17 cellular contexts compared by ENCODE assay signal in genomic region chr5:171416160-171417049, GRCh38. TPM values are rescaled to one million over a fixed set of nuclear protein-coding genes. Genes with fewer than 3 reads are reported as not detected.
DNase-seq lines count a peak whose midpoint lies in the region; ATAC-seq and TF ChIP-seq lines count a peak whose summit lies in the region.
"Had no signal": no experiment of that assay in that cellular context is flagged by ENCODE, and none has a peak within 500 bp of the region (broad histone marks: within the 10 kb centered on the region; RNA-seq: fewer than 3 reads in every experiment).

No MANE protein-coding gene starts in this region.

- H3K79me2 ChIP-seq in PC-9 (ENCODE audit: low read depth) = peaks cover 4% of the 10 kb centered on the region; the same call in 1 of the 2 replicates

- H3F3A ChIP-seq in PC-9 (ENCODE audit: insufficient read depth, low read depth) = peaks cover 70% of the 10 kb centered on the region

- no peak overlapping the region for H3K4me3 ChIP-seq in Caco-2 (ENCODE audit: low read depth, low read length)
- no peak overlapping the region for H3K4me3 ChIP-seq in PC-9
- H3K4me3 ChIP-seq: HAP-1 had no signal

- no peaks in the 10 kb centered on the region for H3K9me2 ChIP-seq in PC-9 (ENCODE audit: insufficient read depth)
- H3K9me2 ChIP-seq: SK-N-SH had no signal

- no peak overlapping the region for H2AFZ ChIP-seq in PC-9

- H3K4me1 ChIP-seq in Caco-2 (no peaks in the 10 kb centered on the region), PC-9 (replicated peaks; ENCODE audit: insufficient read depth) (0 out of 2 replicates have a peak, but pooled peaks cover 7% of the 10 kb centered on the region)

- peaks cover 2% of the 10 kb centered on the region; the same call in 1 of the 2 replicates for H3K36me3 ChIP-seq in Caco-2 (ENCODE audit: control insufficient read depth, insufficient read depth, low read length)
- H3K36me3 ChIP-seq in PC-9 (ENCODE audit: low read depth) = peaks cover 19% of the 10 kb centered on the region

- ATAC-seq in activated CD8-positive, alpha-beta memory T cell treated with anti-CD3 and anti-CD28 coated beads, Interleukin-2, amount 10 ng/mL, durations not matched to agents 7 days and 5 days = no peak

- CTCF ChIA-PET in activated CD8-positive, alpha-beta memory T cell treated with anti-CD3 and anti-CD28 coated beads, Interleukin-2, amount 10 ng/mL, durations not matched to agents 7 days and 5 days (lab: Charles Lee) = no interaction called here
- CTCF ChIA-PET in Caco-2 (lab: Charles Lee) (no interaction called here), PC-9 (lab: Charles Lee) (no interaction called here)

- POLR2A ChIA-PET in Caco-2 (lab: Charles Lee) = no interaction called here
- POLR2A ChIA-PET in PC-9 (lab: Charles Lee; ENCODE audit: unreplicated experiment) = no interaction called here

- H4K20me1 ChIP-seq in PC-9 (ENCODE audit: insufficient read depth) = peaks cover 44% of the 10 kb centered on the region

- H3K9me3 ChIP-seq in Caco-2 = no peaks in the 10 kb centered on the region
- H3K9me3 ChIP-seq in PC-9 (ENCODE audit: insufficient read depth, low read depth) = no peaks in the 10 kb centered on the region
- H3K9me3 ChIP-seq: HAP-1, SK-N-SH had no signal

- BruUV-seq in Caco-2 (replicated peaks; lab: Mats Ljungman, UMichigan) = no TSS peak
- TSS peak; percentile 12 for BruUV-seq in PC-9 (replicated peaks; lab: Mats Ljungman, UMichigan)

- peak; percentile 53 for DNase-seq in activated CD8-positive, alpha-beta memory T cell treated with anti-CD3 and anti-CD28 coated beads for 24 hours
- no peak for DNase-seq in activated CD8-positive, alpha-beta memory T cell treated with anti-CD3 and anti-CD28 coated beads, Interleukin-2, amount 10 ng/mL, durations not matched to agents 7 days and 5 days
- peak in 1 of 2 experiments; percentile 15 for DNase-seq in Caco-2
- DNase-seq in PC-9 = no peak
- DNase-seq in islet precursor cell = peak; percentile 44
- DNase-seq in NCI-H345 (lab: John Stamatoyannopoulos, UW) = no peak
- DNase-seq in NCI-H1092 (lab: John Stamatoyannopoulos, UW) = no peak
- DNase-seq: C1 segment of cervical spinal cord, DMS53, NCI-H2029 treated with DMSO at 0.1 percent for 48 hours, NCI-H2171 treated with DMSO at 0.1 percent for 48 hours, NCI-H774, PC-3, SK-N-SH had no signal

- no peak overlapping the region for H3K4me2 ChIP-seq in PC-9
- H3K4me2 ChIP-seq: SK-N-SH had no signal

- H3K4me3 Mint-ChIP-seq in activated CD8-positive, alpha-beta memory T cell treated with anti-CD3 and anti-CD28 coated beads, Interleukin-2, amount 10 ng/mL, durations not matched to agents 7 days and 5 days = no peak overlapping the region
- H3K4me3 Mint-ChIP-seq in Caco-2 (ENCODE audit: unreplicated experiment) = peak overlapping the region; percentile 10

- peaks cover 21% of the 10 kb centered on the region for H3K36me3 Mint-ChIP-seq in activated CD8-positive, alpha-beta memory T cell treated with anti-CD3 and anti-CD28 coated beads, Interleukin-2, amount 10 ng/mL, durations not matched to agents 7 days and 5 days
- H3K36me3 Mint-ChIP-seq in Caco-2 (ENCODE audit: insufficient read depth, unreplicated experiment) = peaks cover 94% of the 10 kb centered on the region

- H3K9me3 Mint-ChIP-seq in activated CD8-positive, alpha-beta memory T cell treated with anti-CD3 and anti-CD28 coated beads, Interleukin-2, amount 10 ng/mL, durations not matched to agents 7 days and 5 days (ENCODE audit: low read depth) = no peaks in the 10 kb centered on the region
- H3K9me3 Mint-ChIP-seq in Caco-2 (ENCODE audit: unreplicated experiment) = no peaks in the 10 kb centered on the region

- peaks cover 19% of the 10 kb centered on the region for H3K27me3 Mint-ChIP-seq in activated CD8-positive, alpha-beta memory T cell treated with anti-CD3 and anti-CD28 coated beads, Interleukin-2, amount 10 ng/mL, durations not matched to agents 7 days and 5 days
- H3K27me3 Mint-ChIP-seq in Caco-2 (ENCODE audit: insufficient read depth, unreplicated experiment) = no peaks in the 10 kb centered on the region

- H3K27ac Mint-ChIP-seq in activated CD8-positive, alpha-beta memory T cell treated with anti-CD3 and anti-CD28 coated beads, Interleukin-2, amount 10 ng/mL, durations not matched to agents 7 days and 5 days = no peak overlapping the region
- H3K27ac Mint-ChIP-seq in Caco-2 (ENCODE audit: unreplicated experiment) = peak overlapping the region; percentile 63

- H3K27me3 ChIP-seq in Caco-2 (replicated peaks; ENCODE audit: control insufficient read depth, insufficient read depth, low read length) (no peaks in the 10 kb centered on the region), PC-9 (ENCODE audit: insufficient read depth, low read depth) (no peaks in the 10 kb centered on the region)

- TF ChIP-seq CTCF in Caco-2 (IDR thresholded peaks at IDR 0.05; ENCODE audit: insufficient read depth in 1 of 2, low read depth in 1 of 2, low read length in 1 of 2, severe bottlenecking in 1 of 2, unreplicated experiment in 1 of 2) (no peak), PC-9 (conservative IDR thresholded peaks at IDR 0.05) (no peak)

- H3K4me1 Mint-ChIP-seq in activated CD8-positive, alpha-beta memory T cell treated with anti-CD3 and anti-CD28 coated beads, Interleukin-2, amount 10 ng/mL, durations not matched to agents 7 days and 5 days = peaks cover 17% of the 10 kb centered on the region
- H3K4me1 Mint-ChIP-seq in Caco-2 (ENCODE audit: low read depth, unreplicated experiment) = peaks cover 9% of the 10 kb centered on the region

- no peak overlapping the region for H3K27ac ChIP-seq in PC-9

- intact Hi-C loops in Caco-2 (cut with micrococcal nuclease; ENCODE audit: unreplicated experiment) (loop anchor here (5.0 to 10.0 kb wide), 3 partner anchors 191 to 628 kb away; no protein-coding TSS in a partner anchor), PC-9 (cut with micrococcal nuclease; ENCODE audit: unreplicated experiment) (loop anchor here (5.0 to 10.0 kb wide), 4 partner anchors 66 to 868 kb away; partner anchors contain the start of gene UBTD2)

RNA-seq across cellular contexts. Expression of gene FGF18, which starts 3.0 kb away (rescaled TPM):
- not detected for total RNA-seq in activated CD8-positive, alpha-beta memory T cell treated with anti-CD3 and anti-CD28 coated beads, Interleukin-2, amount 10 ng/mL, durations not matched to agents 7 days and 5 days
- total RNA-seq in Caco-2 (2022) (1.3 and 2.1 TPM in 2 replicates), PC-9 (2021) (0.52 and 1.1 TPM in 2 replicates)
- total RNA-seq: IMR-90, NCI-H460 had no signal

RNA-seq across cellular contexts. Expression of gene NPM1, which starts 28.8 kb away (rescaled TPM):
- total RNA-seq in activated CD8-positive, alpha-beta memory T cell treated with anti-CD3 and anti-CD28 coated beads, Interleukin-2, amount 10 ng/mL, durations not matched to agents 7 days and 5 days = 1,000 to 10,000 TPM; 1,230 to 1,897 TPM
- total RNA-seq in Caco-2 (2022) = 2,112 and 2,207 TPM in 2 replicates
- 2,285 and 2,364 TPM in 2 replicates for total RNA-seq in PC-9 (2021)

Comparison
In these comparisons a context has a peak if more than half of its experiments do, and no peak if none do; other contexts are left out.
1. DNase-seq: peak in activated CD8-positive, alpha-beta memory T cell treated with anti-CD3 and anti-CD28 coated beads for 24 hours (single experiment) and islet precursor cell (single experiment); none in activated CD8-positive, alpha-beta memory T cell treated with anti-CD3 and anti-CD28 coated beads, Interleukin-2, amount 10 ng/mL, durations not matched to agents 7 days and 5 days (single experiment), PC-9 (0 of 2), NCI-H345 (single experiment) and NCI-H1092 (single experiment).